In genomic region chr12:5099136-5099535, GRCh38 we compare ENCODE assay signal across 37 cellular contexts. TPM values are rescaled to one million over a fixed set of nuclear protein-coding genes. Genes with fewer than 3 reads are reported as not detected.
"Had no signal": no experiment of that assay in that cellular context is flagged by ENCODE, and none has a peak within 500 bp of the region (broad histone marks: within the 10 kb centered on the region; RNA-seq: fewer than 3 reads in every experiment).

No MANE protein-coding gene starts in this region.

- DNase-seq: activated CD4-positive, alpha-beta memory T cell treated with anti-CD3 and anti-CD28 coated beads, Interleukin-2, amount 10 ng/mL, durations not matched to agents 7 days and 5 days; activated CD4-positive, alpha-beta T cell treated with anti-CD3 and anti-CD28 coated beads for 1 hour; activated CD4-positive, alpha-beta T cell treated with anti-CD3 and anti-CD28 coated beads for 4 hours; activated CD4-positive, alpha-beta T cell treated with anti-CD3 and anti-CD28 coated beads, Interleukin-2, amount 10 ng/mL, durations not matched to agents 7 days and 5 days; activated CD4-positive, alpha-beta T cell treated with anti-CD3 and anti-CD28 coated beads, Interleukin-2, amount 50 U/mL, for 4 hours; activated CD8-positive, alpha-beta memory T cell treated with anti-CD3 and anti-CD28 coated beads for 24 hours; activated effector memory CD4-positive, alpha-beta T cell treated with Interleukin-2 at 50 U/mL for 16 hours; activated gamma-delta T cell treated with Interleukin-2 at 50 U/mL for 16 hours; activated naive CD4-positive, alpha-beta T cell treated with anti-CD3 and anti-CD28 coated beads, Interleukin-2, amount 50 U/mL, for 16 hours; activated naive CD4-positive, alpha-beta T cell treated with Interleukin-2 at 50 U/mL for 16 hours; activated T-cell treated with anti-CD3 and anti-CD28 coated beads, Interleukin-2, amount 50 U/mL, for 4 hours; amniotic stem cell; anterior cingulate cortex; brain microvascular endothelial cell; cortex of kidney; dermis blood vessel endothelial cell; effector CD4-positive, alpha-beta T cell; effector memory CD8-positive, alpha-beta T cell; erythroblast; esophagus squamous epithelium; foreskin melanocyte; head of caudate nucleus; T-helper 1 cell; T-helper 17 cell; T1000 had no signal

- H3K27ac Mint-ChIP-seq: activated CD4-positive, alpha-beta memory T cell treated with anti-CD3 and anti-CD28 coated beads, Interleukin-2, amount 10 ng/mL, durations not matched to agents 7 days and 5 days; activated CD4-positive, alpha-beta T cell treated with anti-CD3 and anti-CD28 coated beads, Interleukin-2, amount 10 ng/mL, durations not matched to agents 7 days and 5 days; activated naive CD8-positive, alpha-beta T cell; activated T-helper 17 cell treated with anti-CD3 and anti-CD28 coated beads, Interleukin-2, amount 50 U/mL, for 72 hours; effector memory CD8-positive, alpha-beta T cell; T-helper 17 cell; T-helper 2 cell treated with Interferon-gamma antibody and Interleukin-4, amounts not matched to agents 5 μg/mL and 100 μg/mL, for 36 hours; WTC11 had no signal

- H3K27ac ChIP-seq: brain microvascular endothelial cell, esophagus squamous epithelium, gastroesophageal sphincter, VCaP had no signal

- H3K9me3 ChIP-seq: esophagus squamous epithelium, gastroesophageal sphincter had no signal

- H3K36me3 Mint-ChIP-seq: activated naive CD8-positive, alpha-beta T cell; WTC11 had no signal

- H3K4me1 Mint-ChIP-seq: activated CD4-positive, alpha-beta memory T cell treated with anti-CD3 and anti-CD28 coated beads, Interleukin-2, amount 10 ng/mL, durations not matched to agents 7 days and 5 days; activated CD4-positive, alpha-beta T cell treated with anti-CD3 and anti-CD28 coated beads, Interleukin-2, amount 10 ng/mL, durations not matched to agents 7 days and 5 days; activated T-helper 17 cell treated with anti-CD3 and anti-CD28 coated beads, Interleukin-2, amount 50 U/mL, for 72 hours; central memory CD8-positive, alpha-beta T cell; T-helper 17 cell had no signal

- H3K4me3 ChIP-seq: esophagus squamous epithelium, gastroesophageal sphincter had no signal

- ATAC-seq: activated T-cell treated with anti-CD3 and anti-CD28 coated beads, Interleukin-2, amount 50 U/mL, for 4 hours; activated T-helper 17 cell treated with anti-CD3 and anti-CD28 coated beads, Interleukin-2, amount 50 U/mL, for 72 hours; effector memory CD8-positive, alpha-beta T cell; gastroesophageal sphincter; T-helper 17 cell; WTC11 had no signal

- H3K27me3 ChIP-seq: brain microvascular endothelial cell had no signal

- H3K4me1 ChIP-seq: gastroesophageal sphincter had no signal

- H3K9me3 Mint-ChIP-seq: activated CD4-positive, alpha-beta memory T cell treated with anti-CD3 and anti-CD28 coated beads, Interleukin-2, amount 10 ng/mL, durations not matched to agents 7 days and 5 days; activated CD4-positive, alpha-beta T cell treated with anti-CD3 and anti-CD28 coated beads, Interleukin-2, amount 10 ng/mL, durations not matched to agents 7 days and 5 days; activated T-cell treated with anti-CD3 and anti-CD28 coated beads, Interleukin-2, amount 50 U/mL, for 4 hours; activated T-helper 17 cell treated with anti-CD3 and anti-CD28 coated beads, Interleukin-2, amount 50 U/mL, for 72 hours; central memory CD8-positive, alpha-beta T cell; effector memory CD8-positive, alpha-beta T cell; T-helper 2 cell treated with Interferon-gamma antibody and Interleukin-4, amounts not matched to agents 5 μg/mL and 100 μg/mL, for 36 hours; WTC11 had no signal

- H3K36me3 ChIP-seq: brain microvascular endothelial cell, esophagus squamous epithelium, gastroesophageal sphincter had no signal

- H3K4me3 Mint-ChIP-seq: activated CD4-positive, alpha-beta memory T cell treated with anti-CD3 and anti-CD28 coated beads, Interleukin-2, amount 10 ng/mL, durations not matched to agents 7 days and 5 days; activated CD4-positive, alpha-beta T cell treated with anti-CD3 and anti-CD28 coated beads, Interleukin-2, amount 10 ng/mL, durations not matched to agents 7 days and 5 days; activated naive CD8-positive, alpha-beta T cell; activated T-cell treated with anti-CD3 and anti-CD28 coated beads, Interleukin-2, amount 50 U/mL, for 4 hours; activated T-helper 17 cell treated with anti-CD3 and anti-CD28 coated beads, Interleukin-2, amount 50 U/mL, for 72 hours; central memory CD8-positive, alpha-beta T cell; effector memory CD8-positive, alpha-beta T cell; T-helper 17 cell; T-helper 2 cell treated with Interferon-gamma antibody and Interleukin-4, amounts not matched to agents 5 μg/mL and 100 μg/mL, for 36 hours; WTC11 had no signal

RNA-seq across cellular contexts. Expression of gene KCNA5, which starts 55.5 kb away (rescaled TPM):
- total RNA-seq: activated CD4-positive, alpha-beta memory T cell treated with anti-CD3 and anti-CD28 coated beads, Interleukin-2, amount 10 ng/mL, durations not matched to agents 7 days and 5 days; activated CD4-positive, alpha-beta T cell treated with anti-CD3 and anti-CD28 coated beads, Interleukin-2, amount 10 ng/mL, durations not matched to agents 7 days and 5 days; activated T-cell treated with anti-CD3 and anti-CD28 coated beads, Interleukin-2, amount 50 U/mL, for 4 hours; activated T-helper 17 cell treated with anti-CD3 and anti-CD28 coated beads, Interleukin-2, amount 50 U/mL, for 72 hours; astrocyte; bronchial epithelial cell; dermis blood vessel endothelial cell; fibroblast of lung; fibroblast of villous mesenchyme; glomerular endothelial cell; T-helper 17 cell had no signal
- polyA plus RNA-seq: fibroblast of lung had no signal
